13 cellular contexts compared by ENCODE assay signal in genomic region chr4:19850909-19851308, GRCh38.
DNase-seq lines count a peak whose midpoint lies in the region; ATAC-seq and TF ChIP-seq lines count a peak whose summit lies in the region.
"Had no signal": no experiment of that assay in that cellular context is flagged by ENCODE, and none has a peak within 500 bp of the region (broad histone marks: within the 10 kb centered on the region; RNA-seq: fewer than 3 reads in every experiment).

No MANE protein-coding gene starts in this region.

- CTCF ChIA-PET in IMR-90 (lab: Yijun Ruan, JAX): interaction anchor here (1.0 to 1.1 kb wide), 2 partner anchors 9 to 31 kb away, joined by 3 read pairs; no protein-coding TSS in a partner anchor
- CTCF ChIA-PET in activated CD4-positive, alpha-beta memory T cell treated with anti-CD3 and anti-CD28 coated beads for 36 hours (lab: Charles Lee): no interaction called here

- H3K9me1 ChIP-seq in IMR-90 (ENCODE audit: insufficient read depth, low read length): no peaks in the 10 kb centered on the region

- H4K20me1 ChIP-seq in IMR-90 (ENCODE audit: insufficient read depth, low read length): no peaks in the 10 kb centered on the region

- H3K18ac ChIP-seq in IMR-90 (ENCODE audit: low read depth, low read length): peak overlapping the region; percentile 41; the same call in 1 of the 2 replicates

- H3K79me1 ChIP-seq in IMR-90 (ENCODE audit: low read depth in 1 of 2, low read length in 2 of 2): no peaks in the 10 kb centered on the region

- H3K4me1 Mint-ChIP-seq in activated CD4-positive, alpha-beta memory T cell treated with anti-CD3 and anti-CD28 coated beads for 36 hours (ENCODE audit: low read depth): no peaks in the 10 kb centered on the region

- no peak overlapping the region for H3K23ac ChIP-seq in IMR-90 (ENCODE audit: low read depth, low read length)

- H3K27me3 ChIP-seq in IMR-90 (ENCODE audit: control insufficient read depth, insufficient read depth, low read length): no peaks in the 10 kb centered on the region; the same call in 1 of the 2 replicates

- H3K36me3 ChIP-seq in IMR-90 (ENCODE audit: control insufficient read depth, insufficient read depth, low read length): no peaks in the 10 kb centered on the region
- H3K36me3 ChIP-seq: esophagus squamous epithelium, thoracic aorta had no signal

- no peak overlapping the region for H3K27ac Mint-ChIP-seq in activated CD4-positive, alpha-beta memory T cell treated with anti-CD3 and anti-CD28 coated beads for 36 hours

- no peak overlapping the region for H3K9ac ChIP-seq in IMR-90 (ENCODE audit: low read depth, low read length)
- H3K9ac ChIP-seq: parathyroid adenoma had no signal

- peak overlapping the region; percentile 7 for H2BK5ac ChIP-seq in IMR-90 (ENCODE audit: low read depth, low read length, poor library complexity, severe bottlenecking)

- H3K27ac ChIP-seq in IMR-90 (ENCODE audit: insufficient read depth, low read length): no peak overlapping the region
- H3K27ac ChIP-seq: C4-2B, esophagus squamous epithelium, parathyroid adenoma, thoracic aorta had no signal

- H4K8ac ChIP-seq in IMR-90 (ENCODE audit: low read depth in 2 of 2, low read length in 2 of 2): no peak overlapping the region

- POLR2A ChIA-PET in IMR-90 (lab: Charles Lee; ENCODE audit: unreplicated experiment): no interaction called here
- POLR2A ChIA-PET in activated CD4-positive, alpha-beta memory T cell treated with anti-CD3 and anti-CD28 coated beads for 36 hours (lab: Charles Lee): no interaction called here

- no peak overlapping the region for H4K91ac ChIP-seq in IMR-90 (ENCODE audit: insufficient read depth, low read depth, low read length)

- H3K14ac ChIP-seq in IMR-90 (replicated peaks; ENCODE audit: low read depth, low read length): no peak overlapping the region

- TF ChIP-seq POLR2A in IMR-90 (IDR thresholded peaks at IDR 0.05; ENCODE audit: low read depth, low read length): no peak

- peak; percentile 36 for TF ChIP-seq CTCF in IMR-90 (conservative IDR thresholded peaks at IDR 0.05; ENCODE audit: low read depth, low read length)

- H3K9me3 Mint-ChIP-seq in activated CD4-positive, alpha-beta memory T cell treated with anti-CD3 and anti-CD28 coated beads for 36 hours: peaks cover 6% of the 10 kb centered on the region

- in situ Hi-C loops in IMR-90 (cut with MboI; ENCODE audit: low sequenced_read_pairs): no loop called here

- H3K4me3 ChIP-seq in IMR-90 (ENCODE audit: insufficient read depth, low read depth, low read length): no peak overlapping the region
- H3K4me3 ChIP-seq: esophagus squamous epithelium, thoracic aorta had no signal

- DNase-seq in AG08396 (ENCODE audit: low spot score) (peak; percentile 17), IMR-90 (peak; percentile 93), brain pericyte (ENCODE audit: low read depth, low spot score) (peak; percentile 39), iris pigment epithelial cell (ENCODE audit: low read depth) (peak; percentile 95), NCI-H2081 treated with DMSO at 0.1 percent for 48 hours (lab: John Stamatoyannopoulos, UW) (no peak), SKM-1 treated with dmso at 0.1 percent for 144 hours (lab: John Stamatoyannopoulos, UW; ENCODE audit: unreplicated experiment) (no peak)
- no peak for DNase-seq in activated CD4-positive, alpha-beta memory T cell treated with anti-CD3 and anti-CD28 coated beads for 36 hours
- DNase-seq: esophagus squamous epithelium, NCI-H2171 had no signal

- BruUV-seq in IMR-90 (replicated peaks; lab: Mats Ljungman, UMichigan): no TSS peak

- H3K56ac ChIP-seq in IMR-90 (ENCODE audit: extremely low read depth, insufficient read depth, low read length): no peak overlapping the region

- no peak overlapping the region for H2AK5ac ChIP-seq in IMR-90 (ENCODE audit: low read depth, low read length)

- H2BK20ac ChIP-seq in IMR-90 (ENCODE audit: low read depth, low read length): peak overlapping the region; percentile 3; the same call in 1 of the 2 replicates

- no CpG with 5 or more reads among the region's 5 CpGs for WGBS in IMR-90 (ENCODE audit: extremely low coverage in 2 of 2, insufficient read length in 1 of 2), 2 experiments

- peak overlapping the region; percentile 42; the same call in 1 of the 2 replicates for H3K4me2 ChIP-seq in IMR-90 (ENCODE audit: low read depth, low read length)

- H2AK9ac ChIP-seq in IMR-90 (replicated peaks; ENCODE audit: low read depth, low read length, poor library complexity): no peak overlapping the region

- no peak overlapping the region; the same call in 1 of the 2 replicates for H4K5ac ChIP-seq in IMR-90 (ENCODE audit: low read depth, low read length)

- intact Hi-C loops in IMR-90 (cut with micrococcal nuclease): no loop called here
- intact Hi-C loops in activated CD4-positive, alpha-beta memory T cell treated with anti-CD3 and anti-CD28 coated beads for 36 hours (cut with micrococcal nuclease): no loop called here

- no peak overlapping the region for H3K4ac ChIP-seq in IMR-90 (ENCODE audit: low read depth, low read length)

- H2BK120ac ChIP-seq in IMR-90 (ENCODE audit: low read depth, low read length): peak overlapping the region; percentile 24; the same call in 1 of the 2 replicates

- no peaks in the 10 kb centered on the region for H3K27me3 Mint-ChIP-seq in activated CD4-positive, alpha-beta memory T cell treated with anti-CD3 and anti-CD28 coated beads for 36 hours

- H2BK15ac ChIP-seq in IMR-90 (ENCODE audit: low read depth, low read length): no peak overlapping the region

- H3K4me1 ChIP-seq in IMR-90 (ENCODE audit: control insufficient read depth, insufficient read depth, low read length): no peaks in the 10 kb centered on the region
- H3K4me1 ChIP-seq: esophagus squamous epithelium, parathyroid adenoma had no signal

- no peak overlapping the region for H2AFZ ChIP-seq in IMR-90 (replicated peaks; ENCODE audit: low read length, poor library complexity)
- H2AFZ ChIP-seq: parathyroid adenoma had no signal

- peaks cover 5% of the 10 kb centered on the region; the same call in 1 of the 2 replicates for H3K9me3 ChIP-seq in IMR-90 (ENCODE audit: control insufficient read depth, insufficient read depth, low read length)
- H3K9me3 ChIP-seq: esophagus squamous epithelium, thoracic aorta had no signal

- peak; percentile 65 for TF ChIP-seq RAD21 in IMR-90 (IDR thresholded peaks at IDR 0.05; ENCODE audit: low read length)

- H3K4me3 Mint-ChIP-seq in activated CD4-positive, alpha-beta memory T cell treated with anti-CD3 and anti-CD28 coated beads for 36 hours: no peak overlapping the region

- no peaks in the 10 kb centered on the region for H3K36me3 Mint-ChIP-seq in activated CD4-positive, alpha-beta memory T cell treated with anti-CD3 and anti-CD28 coated beads for 36 hours

- dilution Hi-C loops in IMR-90 (cut with HindIII; ENCODE audit: low sequenced_read_pairs, unreplicated experiment): no loop called here

- peak; percentile 80 for ATAC-seq in IMR-90 (ENCODE audit: low read depth)
- no peak for ATAC-seq in GM18498 (IDR thresholded peaks at IDR 0.05; ENCODE audit: unreplicated experiment)

TF ChIP-seq in IMR-90, 13 proteins besides CTCF, POLR2A, EP300 and RAD21:
- TF ChIP-seq FOS (IDR thresholded peaks at IDR 0.05; ENCODE audit: low read depth, low read length) (peak; percentile 83), SMC3 (IDR thresholded peaks at IDR 0.05; ENCODE audit: low read depth, low read length) (peak; percentile 45), RCOR1 (IDR thresholded peaks at IDR 0.05; ENCODE audit: insufficient replicate concordance, low read length) (no peak), CHD1 (IDR thresholded peaks at IDR 0.05; ENCODE audit: low read depth, low read length) (no peak), CEBPB (IDR thresholded peaks at IDR 0.05; ENCODE audit: low read depth, low read length) (no peak), RFX5 (IDR thresholded peaks at IDR 0.05; ENCODE audit: low read depth, low read length) (no peak), MAZ (IDR thresholded peaks at IDR 0.05; ENCODE audit: borderline replicate concordance, low read depth, low read length) (no peak), MXI1 (IDR thresholded peaks at IDR 0.05; ENCODE audit: borderline replicate concordance, low read depth, low read length) (no peak), BHLHE40 (IDR thresholded peaks at IDR 0.05; ENCODE audit: low read depth, low read length) (peak; percentile 3; the same call in 1 of the 2 replicates), USF2 (IDR thresholded peaks at IDR 0.05; ENCODE audit: low read depth, low read length) (no peak), ELK1 (IDR thresholded peaks at IDR 0.05; ENCODE audit: borderline replicate concordance, low read depth, low read length) (no peak), NFE2L2 (IDR thresholded peaks at IDR 0.05; ENCODE audit: low read depth, low read length) (no peak), MAFK (IDR thresholded peaks at IDR 0.05; ENCODE audit: low read depth, low read length) (peak; percentile 20; the same call in 1 of the 2 replicates)

Comparison
In these comparisons a context has a peak if more than half of its experiments do, and no peak if none do; other contexts are left out.
1. DNase-seq: peak in AG08396 (single experiment), IMR-90 (single experiment), brain pericyte (single experiment) and iris pigment epithelial cell (single experiment); none in activated CD4-positive, alpha-beta memory T cell treated with anti-CD3 and anti-CD28 coated beads for 36 hours (single experiment), NCI-H2081 treated with DMSO at 0.1 percent for 48 hours (single experiment) and SKM-1 treated with dmso at 0.1 percent for 144 hours (single experiment).